ENCODE assay signal across 10 cellular contexts in the genomic region with DNA sequence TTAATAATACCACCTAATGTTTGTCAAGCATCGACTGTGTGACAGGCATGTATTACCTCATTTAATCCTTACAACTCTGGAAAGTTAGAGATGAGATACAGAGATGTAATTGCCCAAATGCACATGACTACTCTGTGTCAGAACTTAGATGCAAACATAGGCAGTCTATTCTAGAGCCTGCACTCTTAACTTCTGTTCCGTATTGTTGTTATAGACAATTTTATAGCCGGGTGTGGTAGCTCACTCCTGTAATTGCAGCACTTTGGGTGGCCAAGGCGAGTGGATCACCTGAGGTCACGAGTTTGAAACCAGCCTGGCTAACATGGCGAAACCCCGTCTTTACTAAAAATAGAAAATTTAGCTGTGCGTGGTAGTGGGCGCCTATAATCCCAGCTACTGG. TPM values are rescaled to one million over a fixed set of nuclear protein-coding genes. Genes with fewer than 3 reads are reported as not detected.
"Had no signal": no experiment of that assay in that cellular context is flagged by ENCODE, and none has a peak within 500 bp of the region (broad histone marks: within the 10 kb centered on the region; RNA-seq: fewer than 3 reads in every experiment).

No MANE protein-coding gene starts in this region.

- DNase-seq: H9, HCEC 1CT, HFFc6, IMR-90, KG1 had no signal

- H3K4me3 ChIP-seq: GM23338, K562 had no signal

- FAIRE-seq: H1, H54, K562 had no signal

- ATAC-seq: GM23338, K562 had no signal

RNA-seq across cellular contexts. Expression of gene SGK2, which starts 46.9 kb away (rescaled TPM):
- total RNA-seq: H1, H9, HT1080 had no signal
